In the genomic region with DNA sequence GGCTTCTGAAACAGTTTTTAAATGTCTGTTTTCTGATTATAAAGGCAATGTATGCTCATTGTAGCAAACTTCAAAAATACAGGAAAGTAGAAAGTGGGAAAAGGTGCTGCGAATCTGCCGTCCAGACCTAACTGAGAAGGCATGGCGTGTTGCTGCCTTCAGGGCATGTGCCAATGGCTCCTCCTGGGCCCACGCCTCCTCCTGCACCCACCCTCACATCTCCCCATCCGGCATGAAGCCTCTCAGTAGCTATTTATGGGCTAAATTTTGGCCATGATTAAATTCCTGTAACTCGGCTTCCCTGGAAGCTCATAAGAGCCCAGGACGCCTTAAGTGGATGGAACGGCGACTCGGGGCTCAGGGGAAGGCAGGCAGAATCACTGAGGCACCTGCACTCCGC, we compare ENCODE assay signal across 6 cellular contexts.
DNase-seq lines count a peak whose midpoint lies in the region; ATAC-seq, FAIRE-seq and TF ChIP-seq lines count a peak whose summit lies in the region.
"Not testable (repeated sequence)": the region's sequence is repeated elsewhere in the genome, so short reads cannot be mapped to it uniquely, and the experiment has no call there.

No MANE protein-coding gene starts in this region.

- peaks cover 17% of the 10 kb centered on the region for H3K27me3 Mint-ChIP-seq in chondrocyte (ENCODE audit: low read depth)
- H3K27me3 Mint-ChIP-seq in naive thymus-derived CD4-positive, alpha-beta T cell = not testable (repeated sequence)

- not testable (repeated sequence) for FAIRE-seq in kidney (lab: Jason Lieb, UNC)

- not testable (repeated sequence) for H3K9me3 ChIP-seq in KOPT-K1 (ENCODE audit: insufficient read depth, low read length, poor library complexity, severe bottlenecking); kidney (ENCODE audit: control insufficient read depth in 1 of 2, low read length in 2 of 2); naive thymus-derived CD4-positive, alpha-beta T cell (ENCODE audit: control insufficient read depth in 2 of 3, low read length in 3 of 3); ovary; suprapubic skin

- not testable (repeated sequence) for H3K4me1 ChIP-seq in kidney (ENCODE audit: control insufficient read depth in 1 of 2, insufficient read depth in 1 of 2, low read depth in 1 of 2, low read length in 2 of 2); naive thymus-derived CD4-positive, alpha-beta T cell (ENCODE audit: control insufficient read depth in 2 of 2, insufficient read depth in 2 of 2, low read length in 2 of 2); ovary (ENCODE audit: insufficient read depth); suprapubic skin

- TF ChIP-seq CTCF in chondrocyte (IDR thresholded peaks at IDR 0.05); kidney (IDR thresholded peaks at IDR 0.05; ENCODE audit: borderline replicate concordance, extremely low read depth, insufficient read depth); ovary (IDR thresholded peaks at IDR 0.05); suprapubic skin (IDR thresholded peaks at IDR 0.05): not testable (repeated sequence)

- H3K4me1 Mint-ChIP-seq in chondrocyte (ENCODE audit: low read depth) = not testable (repeated sequence)
- H3K4me1 Mint-ChIP-seq in naive thymus-derived CD4-positive, alpha-beta T cell = peaks cover 2 to 20% (median 13%) of the 10 kb centered on the region in 7 donors

- not testable (repeated sequence) for TF ChIP-seq EP300 in ovary (IDR thresholded peaks at IDR 0.05); suprapubic skin (IDR thresholded peaks at IDR 0.05)

- not testable (repeated sequence) for ATAC-seq in naive thymus-derived CD4-positive, alpha-beta T cell

- WGBS in ovary, 3 donors = 69 to 74% (median 72%) methylated on average over 8 to 11 of the region's 11 CpGs
- WGBS in suprapubic skin = 69% methylated on average over 6 of the region's 11 CpGs

- CTCF ChIA-PET in naive thymus-derived CD4-positive, alpha-beta T cell (lab: Charles Lee) = interaction anchor here (0.8 kb wide), 1 partner anchor 14 kb away, joined by 3 read pairs; no protein-coding TSS in a partner anchor

- H3K9me3 Mint-ChIP-seq in chondrocyte (ENCODE audit: low read depth); naive thymus-derived CD4-positive, alpha-beta T cell: not testable (repeated sequence)

- H3K27ac ChIP-seq in KOPT-K1 (ENCODE audit: low read depth, low read length, poor library complexity, severe bottlenecking) (peak overlapping the region; percentile 18), ovary (peak overlapping the region; percentile 45 to 53)
- H3K27ac ChIP-seq in kidney (ENCODE audit: low read depth in 2 of 2, low read length in 2 of 2); naive thymus-derived CD4-positive, alpha-beta T cell (ENCODE audit: low read depth, low read length); suprapubic skin: not testable (repeated sequence)

- POLR2A ChIA-PET in naive thymus-derived CD4-positive, alpha-beta T cell (lab: Charles Lee) = not testable (repeated sequence)

- not testable (repeated sequence) for TF ChIP-seq POLR2A in ovary (IDR thresholded peaks at IDR 0.05); suprapubic skin (IDR thresholded peaks at IDR 0.05)

- H3K27ac Mint-ChIP-seq in chondrocyte (ENCODE audit: unreplicated experiment) = not testable (repeated sequence)
- peak overlapping the region in 5 of 9 donors; percentile 45 to 96 (median 93) for H3K27ac Mint-ChIP-seq in naive thymus-derived CD4-positive, alpha-beta T cell

- H3K27me3 ChIP-seq in naive thymus-derived CD4-positive, alpha-beta T cell (ENCODE audit: control insufficient read depth in 2 of 2, insufficient read depth in 2 of 2, low read length in 2 of 2); ovary; suprapubic skin: not testable (repeated sequence)

- not testable (repeated sequence) for H3K36me3 ChIP-seq in KOPT-K1 (ENCODE audit: insufficient read depth, low read length); kidney (ENCODE audit: control insufficient read depth in 1 of 2, insufficient read depth in 2 of 2, low read length in 2 of 2); naive thymus-derived CD4-positive, alpha-beta T cell (ENCODE audit: control insufficient read depth in 2 of 3, insufficient read depth in 3 of 3, low read length in 3 of 3); ovary; suprapubic skin

- not testable (repeated sequence) for H3K36me3 Mint-ChIP-seq in chondrocyte (ENCODE audit: low read depth)
- H3K36me3 Mint-ChIP-seq in naive thymus-derived CD4-positive, alpha-beta T cell = peaks cover 0 to 16% (median 4%) of the 10 kb centered on the region in 5 donors

- not testable (repeated sequence) for H3K9ac ChIP-seq in kidney (ENCODE audit: low read length in 2 of 2)

- H3K4me3 ChIP-seq in kidney (ENCODE audit: low read length in 2 of 2); naive thymus-derived CD4-positive, alpha-beta T cell (ENCODE audit: low read length); ovary: not testable (repeated sequence)
- peak overlapping the region; percentile 12 for H3K4me3 ChIP-seq in suprapubic skin

- intact Hi-C loops in kidney (cut with DNase I); naive thymus-derived CD4-positive, alpha-beta T cell (cut with micrococcal nuclease); ovary (cut with DNase I): not testable (repeated sequence)

- H3K4me3 Mint-ChIP-seq in chondrocyte (ENCODE audit: unreplicated experiment); naive thymus-derived CD4-positive, alpha-beta T cell: not testable (repeated sequence)

- DNase-seq in chondrocyte (ENCODE audit: low spot score) (peak; percentile 33), kidney (peak; percentile 38), ovary (peak in 2 of 5 donors; percentile 18 to 25), suprapubic skin (ENCODE audit: low spot score in 2 of 2) (peak; percentile 49 to 59)
- not testable (repeated sequence) for DNase-seq in naive thymus-derived CD4-positive, alpha-beta T cell
